ENCODE assay signal across 1 cellular context in the genomic region with DNA sequence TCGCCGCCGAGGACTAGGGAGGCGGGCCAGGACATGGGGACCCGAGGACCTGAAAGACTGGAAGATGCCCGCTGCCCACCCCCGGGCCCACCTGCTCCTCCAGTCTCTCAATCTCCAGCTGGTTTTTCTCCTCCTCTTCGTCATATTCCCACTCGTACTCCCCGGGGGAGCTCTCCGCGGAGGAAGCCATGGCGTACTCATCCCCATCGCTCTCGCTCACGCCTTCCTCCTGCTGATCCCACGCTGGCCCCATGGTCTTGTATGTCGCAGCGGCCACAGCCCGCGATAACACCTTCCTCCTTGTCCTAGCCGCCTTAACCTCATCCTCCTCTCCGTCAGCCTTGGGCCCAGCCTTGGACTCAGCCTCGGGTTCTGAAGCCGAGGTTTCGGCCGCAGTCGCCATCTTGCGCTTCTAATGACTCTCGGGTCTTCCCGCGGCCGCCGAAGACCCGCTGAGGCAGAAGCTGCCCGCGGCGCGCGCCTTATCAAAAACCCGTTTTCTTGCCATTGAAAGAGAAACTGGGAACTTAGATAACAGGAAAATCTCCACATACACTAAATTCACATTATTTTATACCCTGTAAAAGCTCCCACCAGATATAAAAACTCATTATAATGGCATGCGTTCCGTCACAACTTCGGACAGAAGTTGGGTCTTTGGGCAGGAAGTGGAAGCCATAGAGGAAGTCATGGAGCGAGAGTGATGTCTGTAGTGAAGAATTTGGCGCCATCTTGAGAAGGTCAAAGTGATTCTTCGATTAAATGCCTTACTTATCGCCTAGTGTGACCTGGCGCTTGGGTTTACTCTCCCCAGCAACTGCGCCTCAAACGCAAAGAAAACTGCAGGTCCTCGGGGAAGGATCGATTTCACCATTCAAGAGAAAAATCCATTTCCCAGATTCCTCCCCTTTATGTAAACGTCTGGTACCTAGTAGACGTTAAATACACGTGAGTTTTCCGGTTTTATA.
TF ChIP-seq lines count a peak whose summit lies in the region.

A gene with protein sequence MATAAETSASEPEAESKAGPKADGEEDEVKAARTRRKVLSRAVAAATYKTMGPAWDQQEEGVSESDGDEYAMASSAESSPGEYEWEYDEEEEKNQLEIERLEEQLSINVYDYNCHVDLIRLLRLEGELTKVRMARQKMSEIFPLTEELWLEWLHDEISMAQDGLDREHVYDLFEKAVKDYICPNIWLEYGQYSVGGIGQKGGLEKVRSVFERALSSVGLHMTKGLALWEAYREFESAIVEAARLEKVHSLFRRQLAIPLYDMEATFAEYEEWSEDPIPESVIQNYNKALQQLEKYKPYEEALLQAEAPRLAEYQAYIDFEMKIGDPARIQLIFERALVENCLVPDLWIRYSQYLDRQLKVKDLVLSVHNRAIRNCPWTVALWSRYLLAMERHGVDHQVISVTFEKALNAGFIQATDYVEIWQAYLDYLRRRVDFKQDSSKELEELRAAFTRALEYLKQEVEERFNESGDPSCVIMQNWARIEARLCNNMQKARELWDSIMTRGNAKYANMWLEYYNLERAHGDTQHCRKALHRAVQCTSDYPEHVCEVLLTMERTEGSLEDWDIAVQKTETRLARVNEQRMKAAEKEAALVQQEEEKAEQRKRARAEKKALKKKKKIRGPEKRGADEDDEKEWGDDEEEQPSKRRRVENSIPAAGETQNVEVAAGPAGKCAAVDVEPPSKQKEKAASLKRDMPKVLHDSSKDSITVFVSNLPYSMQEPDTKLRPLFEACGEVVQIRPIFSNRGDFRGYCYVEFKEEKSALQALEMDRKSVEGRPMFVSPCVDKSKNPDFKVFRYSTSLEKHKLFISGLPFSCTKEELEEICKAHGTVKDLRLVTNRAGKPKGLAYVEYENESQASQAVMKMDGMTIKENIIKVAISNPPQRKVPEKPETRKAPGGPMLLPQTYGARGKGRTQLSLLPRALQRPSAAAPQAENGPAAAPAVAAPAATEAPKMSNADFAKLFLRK (minus strand): TSS at position 422 of the 968 bp plus-strand sequence. CDS start 19 bp downstream, at position 403.

TF ChIP-seq in GM23338, 12 proteins besides CTCF, POLR2A, EP300 and RAD21 (continued from another document):
- TF ChIP-seq, protein P1, sequence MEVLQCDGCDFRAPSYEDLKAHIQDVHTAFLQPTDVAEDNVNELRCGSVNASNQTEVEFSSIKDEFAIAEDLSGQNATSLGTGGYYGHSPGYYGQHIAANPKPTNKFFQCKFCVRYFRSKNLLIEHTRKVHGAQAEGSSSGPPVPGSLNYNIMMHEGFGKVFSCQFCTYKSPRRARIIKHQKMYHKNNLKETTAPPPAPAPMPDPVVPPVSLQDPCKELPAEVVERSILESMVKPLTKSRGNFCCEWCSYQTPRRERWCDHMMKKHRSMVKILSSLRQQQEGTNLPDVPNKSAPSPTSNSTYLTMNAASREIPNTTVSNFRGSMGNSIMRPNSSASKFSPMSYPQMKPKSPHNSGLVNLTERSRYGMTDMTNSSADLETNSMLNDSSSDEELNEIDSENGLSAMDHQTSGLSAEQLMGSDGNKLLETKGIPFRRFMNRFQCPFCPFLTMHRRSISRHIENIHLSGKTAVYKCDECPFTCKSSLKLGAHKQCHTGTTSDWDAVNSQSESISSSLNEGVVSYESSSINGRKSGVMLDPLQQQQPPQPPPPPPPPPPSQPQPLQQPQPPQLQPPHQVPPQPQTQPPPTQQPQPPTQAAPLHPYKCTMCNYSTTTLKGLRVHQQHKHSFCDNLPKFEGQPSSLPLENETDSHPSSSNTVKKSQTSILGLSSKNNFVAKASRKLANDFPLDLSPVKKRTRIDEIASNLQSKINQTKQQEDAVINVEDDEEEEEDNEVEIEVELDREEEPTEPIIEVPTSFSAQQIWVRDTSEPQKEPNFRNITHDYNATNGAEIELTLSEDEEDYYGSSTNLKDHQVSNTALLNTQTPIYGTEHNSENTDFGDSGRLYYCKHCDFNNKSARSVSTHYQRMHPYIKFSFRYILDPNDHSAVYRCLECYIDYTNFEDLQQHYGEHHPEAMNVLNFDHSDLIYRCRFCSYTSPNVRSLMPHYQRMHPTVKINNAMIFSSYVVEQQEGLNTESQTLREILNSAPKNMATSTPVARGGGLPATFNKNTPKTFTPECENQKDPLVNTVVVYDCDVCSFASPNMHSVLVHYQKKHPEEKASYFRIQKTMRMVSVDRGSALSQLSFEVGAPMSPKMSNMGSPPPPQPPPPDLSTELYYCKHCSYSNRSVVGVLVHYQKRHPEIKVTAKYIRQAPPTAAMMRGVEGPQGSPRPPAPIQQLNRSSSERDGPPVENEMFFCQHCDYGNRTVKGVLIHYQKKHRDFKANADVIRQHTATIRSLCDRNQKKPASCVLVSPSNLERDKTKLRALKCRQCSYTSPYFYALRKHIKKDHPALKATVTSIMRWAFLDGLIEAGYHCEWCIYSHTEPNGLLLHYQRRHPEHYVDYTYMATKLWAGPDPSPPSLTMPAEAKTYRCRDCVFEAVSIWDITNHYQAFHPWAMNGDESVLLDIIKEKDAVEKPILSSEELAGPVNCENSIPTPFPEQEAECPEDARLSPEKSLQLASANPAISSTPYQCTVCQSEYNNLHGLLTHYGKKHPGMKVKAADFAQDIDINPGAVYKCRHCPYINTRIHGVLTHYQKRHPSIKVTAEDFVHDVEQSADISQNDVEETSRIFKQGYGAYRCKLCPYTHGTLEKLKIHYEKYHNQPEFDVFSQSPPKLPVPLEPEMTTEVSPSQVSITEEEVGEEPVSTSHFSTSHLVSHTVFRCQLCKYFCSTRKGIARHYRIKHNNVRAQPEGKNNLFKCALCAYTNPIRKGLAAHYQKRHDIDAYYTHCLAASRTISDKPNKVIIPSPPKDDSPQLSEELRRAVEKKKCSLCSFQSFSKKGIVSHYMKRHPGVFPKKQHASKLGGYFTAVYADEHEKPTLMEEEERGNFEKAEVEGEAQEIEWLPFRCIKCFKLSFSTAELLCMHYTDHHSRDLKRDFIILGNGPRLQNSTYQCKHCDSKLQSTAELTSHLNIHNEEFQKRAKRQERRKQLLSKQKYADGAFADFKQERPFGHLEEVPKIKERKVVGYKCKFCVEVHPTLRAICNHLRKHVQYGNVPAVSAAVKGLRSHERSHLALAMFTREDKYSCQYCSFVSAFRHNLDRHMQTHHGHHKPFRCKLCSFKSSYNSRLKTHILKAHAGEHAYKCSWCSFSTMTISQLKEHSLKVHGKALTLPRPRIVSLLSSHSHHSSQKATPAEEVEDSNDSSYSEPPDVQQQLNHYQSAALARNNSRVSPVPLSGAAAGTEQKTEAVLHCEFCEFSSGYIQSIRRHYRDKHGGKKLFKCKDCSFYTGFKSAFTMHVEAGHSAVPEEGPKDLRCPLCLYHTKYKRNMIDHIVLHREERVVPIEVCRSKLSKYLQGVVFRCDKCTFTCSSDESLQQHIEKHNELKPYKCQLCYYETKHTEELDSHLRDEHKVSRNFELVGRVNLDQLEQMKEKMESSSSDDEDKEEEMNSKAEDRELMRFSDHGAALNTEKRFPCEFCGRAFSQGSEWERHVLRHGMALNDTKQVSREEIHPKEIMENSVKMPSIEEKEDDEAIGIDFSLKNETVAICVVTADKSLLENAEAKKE (CRISPR knock-in tag; IDR thresholded peaks at IDR 0.05) = no peak
- TF ChIP-seq ZNF114 (CRISPR knock-in tag; IDR thresholded peaks at IDR 0.05) = no peak
